In genomic region chr2:154836622-154837021, GRCh38 we compare ENCODE assay signal across 13 cellular contexts.
"Had no signal": no experiment of that assay in that cellular context is flagged by ENCODE, and none has a peak within 500 bp of the region (broad histone marks: within the 10 kb centered on the region; RNA-seq: fewer than 3 reads in every experiment).

No MANE protein-coding gene starts in this region.

- DNase-seq: activated CD4-positive, alpha-beta T cell treated with anti-CD3 and anti-CD28 coated beads for 1 hour; activated CD4-positive, alpha-beta T cell treated with anti-CD3 and anti-CD28 coated beads, Interleukin-2, amount 50 U/mL, for 48 hours; activated gamma-delta T cell treated with Interleukin-2 at 50 U/mL for 16 hours; activated naive CD8-positive, alpha-beta T cell treated with anti-CD3 and anti-CD28 coated beads, Interleukin-2, amount 10 ng/mL, durations not matched to agents 7 days and 5 days; activated T-cell treated with anti-CD3 and anti-CD28 coated beads, Interleukin-2, amount 50 U/mL, for 72 hours; anterior cingulate cortex; immature natural killer cell; left colon; mucosa of descending colon; naive thymus-derived CD8-positive, alpha-beta T cell; stomach had no signal

- H3K4me3 Mint-ChIP-seq: activated naive CD8-positive, alpha-beta T cell treated with anti-CD3 and anti-CD28 coated beads, Interleukin-2, amount 10 ng/mL, durations not matched to agents 7 days and 5 days; activated T-cell treated with anti-CD3 and anti-CD28 coated beads, Interleukin-2, amount 50 U/mL, for 72 hours; immature natural killer cell; naive thymus-derived CD8-positive, alpha-beta T cell; T-helper 2 cell treated with Interferon-gamma antibody and Interleukin-4, amounts not matched to agents 5 μg/mL and 100 μg/mL, for 36 hours had no signal

- ATAC-seq: activated T-cell treated with anti-CD3 and anti-CD28 coated beads, Interleukin-2, amount 50 U/mL, for 72 hours; esophagus mucosa; left colon; mucosa of descending colon; naive thymus-derived CD8-positive, alpha-beta T cell had no signal

- H3K27ac Mint-ChIP-seq: activated naive CD8-positive, alpha-beta T cell treated with anti-CD3 and anti-CD28 coated beads, Interleukin-2, amount 10 ng/mL, durations not matched to agents 7 days and 5 days; activated T-cell treated with anti-CD3 and anti-CD28 coated beads, Interleukin-2, amount 50 U/mL, for 72 hours; immature natural killer cell; naive thymus-derived CD8-positive, alpha-beta T cell; T-helper 2 cell treated with Interferon-gamma antibody and Interleukin-4, amounts not matched to agents 5 μg/mL and 100 μg/mL, for 36 hours had no signal

- H3K4me1 Mint-ChIP-seq: activated naive CD8-positive, alpha-beta T cell treated with anti-CD3 and anti-CD28 coated beads, Interleukin-2, amount 10 ng/mL, durations not matched to agents 7 days and 5 days; immature natural killer cell; naive thymus-derived CD8-positive, alpha-beta T cell had no signal

- H3K27me3 Mint-ChIP-seq: activated naive CD8-positive, alpha-beta T cell treated with anti-CD3 and anti-CD28 coated beads, Interleukin-2, amount 10 ng/mL, durations not matched to agents 7 days and 5 days; naive thymus-derived CD8-positive, alpha-beta T cell had no signal

- H3K36me3 Mint-ChIP-seq: activated naive CD8-positive, alpha-beta T cell treated with anti-CD3 and anti-CD28 coated beads, Interleukin-2, amount 10 ng/mL, durations not matched to agents 7 days and 5 days; immature natural killer cell; naive thymus-derived CD8-positive, alpha-beta T cell had no signal
